8 cellular contexts compared by ENCODE assay signal in the genomic region with DNA sequence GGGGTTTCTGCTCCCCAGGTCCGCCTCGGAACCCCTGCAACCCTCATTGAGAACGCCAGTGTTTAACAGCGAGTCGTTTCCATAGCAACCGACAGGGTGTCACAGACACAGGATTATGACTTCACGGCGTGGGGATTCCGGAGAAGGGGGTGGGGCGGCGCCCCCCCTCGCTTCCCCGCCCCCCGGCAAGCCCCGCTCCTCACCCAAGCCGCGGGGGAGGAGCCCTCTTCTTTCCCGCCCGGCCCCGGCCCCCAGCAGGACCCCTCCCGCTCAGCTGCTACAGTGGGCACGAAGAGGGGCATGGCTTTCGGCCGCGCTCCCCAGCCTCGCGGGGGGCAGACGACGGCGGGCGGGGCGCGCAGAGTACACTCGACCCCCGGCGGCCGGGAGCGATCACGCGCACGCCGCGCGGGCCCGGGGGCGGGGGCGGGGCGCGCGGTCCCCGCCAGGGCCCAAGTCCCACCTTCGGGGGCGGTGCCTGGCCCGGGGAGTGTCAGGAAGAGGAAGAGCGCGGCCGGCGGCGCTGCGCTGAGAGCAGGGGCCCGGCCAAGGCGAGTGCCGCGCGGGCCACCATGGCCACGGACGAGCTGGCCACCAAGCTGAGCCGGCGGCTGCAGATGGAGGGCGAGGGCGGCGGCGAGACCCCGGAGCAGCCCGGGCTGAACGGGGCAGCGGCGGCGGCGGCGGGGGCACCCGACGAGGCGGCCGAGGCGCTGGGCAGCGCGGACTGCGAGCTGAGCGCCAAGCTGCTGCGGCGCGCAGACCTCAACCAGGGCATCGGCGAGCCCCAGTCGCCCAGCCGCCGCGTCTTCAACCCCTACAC. TPM values are rescaled to one million over a fixed set of nuclear protein-coding genes. Genes with fewer than 3 reads are reported as not detected.
DNase-seq lines count a peak whose midpoint lies in the region; ATAC-seq and TF ChIP-seq lines count a peak whose summit lies in the region.

A gene with protein sequence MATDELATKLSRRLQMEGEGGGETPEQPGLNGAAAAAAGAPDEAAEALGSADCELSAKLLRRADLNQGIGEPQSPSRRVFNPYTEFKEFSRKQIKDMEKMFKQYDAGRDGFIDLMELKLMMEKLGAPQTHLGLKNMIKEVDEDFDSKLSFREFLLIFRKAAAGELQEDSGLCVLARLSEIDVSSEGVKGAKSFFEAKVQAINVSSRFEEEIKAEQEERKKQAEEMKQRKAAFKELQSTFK (plus strand): TSS at position 489 of the 823 bp plus-strand sequence. CDS start 84 bp downstream, at position 573.

- peak; percentile 76 for ATAC-seq in GM21515 (IDR thresholded peaks at IDR 0.05; ENCODE audit: unreplicated experiment)
- ATAC-seq in natural killer cell treated with Interleukin-12 subunit alpha and Interleukin-12 subunit beta and Interleukin-15 and Interleukin-18, amount 100 ng/mL, for 72 hours, result peak; percentile 85 to 88

- H3K36me3 Mint-ChIP-seq in natural killer cell treated with Interleukin-12 subunit alpha and Interleukin-12 subunit beta and Interleukin-15 and Interleukin-18, amount 100 ng/mL, for 72 hours, result no peaks in the 10 kb centered on the region

- no peaks in the 10 kb centered on the region for H3K9me3 Mint-ChIP-seq in natural killer cell treated with Interleukin-12 subunit alpha and Interleukin-12 subunit beta and Interleukin-15 and Interleukin-18, amount 100 ng/mL, for 72 hours

- no peak for TF ChIP-seq EP300 in Ishikawa (IDR thresholded peaks at IDR 0.05; ENCODE audit: borderline replicate concordance)

- peak within 1 kb of the TSS; percentile 76 for H3K4me3 ChIP-seq in fibroblast of mammary gland (ENCODE audit: control insufficient read depth, low read depth, low read length)

- H3K4me3 Mint-ChIP-seq in natural killer cell treated with Interleukin-12 subunit alpha and Interleukin-12 subunit beta and Interleukin-15 and Interleukin-18, amount 100 ng/mL, for 72 hours, result peak within 1 kb of the TSS; percentile 96

- TF ChIP-seq RAD21 in Ishikawa (IDR thresholded peaks at IDR 0.05; ENCODE audit: low read depth), result no peak

- no peaks in the 10 kb centered on the region for H3K27me3 Mint-ChIP-seq in natural killer cell treated with Interleukin-12 subunit alpha and Interleukin-12 subunit beta and Interleukin-15 and Interleukin-18, amount 100 ng/mL, for 72 hours

- DNase-seq in D341Med (ENCODE audit: low spot score) (peak; percentile 93), RPMI7951 (ENCODE audit: low read depth) (peak; percentile 76), fibroblast of mammary gland (ENCODE audit: low read depth) (peak; percentile 63)
- peak; percentile 50 to 80 for DNase-seq in activated T-helper 1 cell treated with anti-CD3 and anti-CD28 coated beads, Interleukin-2, amount 50 U/mL, for 16 hours (ENCODE audit: low read depth in 1 of 2, low spot score in 1 of 2)
- DNase-seq in natural killer cell treated with Interleukin-12 subunit alpha and Interleukin-12 subunit beta and Interleukin-15 and Interleukin-18, amount 100 ng/mL, for 72 hours (ENCODE audit: low spot score), result peak; percentile 89
- peak; percentile 83 for DNase-seq in stimulated activated naive CD4-positive, alpha-beta T cell treated with Interleukin-2 at 50 U/mL for 16 hours (lab: John Stamatoyannopoulos, UW)

- peaks cover 73% of the 10 kb centered on the region in 2 donors for H3K4me1 Mint-ChIP-seq in natural killer cell treated with Interleukin-12 subunit alpha and Interleukin-12 subunit beta and Interleukin-15 and Interleukin-18, amount 100 ng/mL, for 72 hours (ENCODE audit: low read depth in 2 of 2)

- no peak for TF ChIP-seq CTCF in fibroblast of mammary gland (conservative IDR thresholded peaks at IDR 0.05; ENCODE audit: control insufficient read depth, insufficient read depth, low read depth, low read length)

- H3K27ac Mint-ChIP-seq in natural killer cell treated with Interleukin-12 subunit alpha and Interleukin-12 subunit beta and Interleukin-15 and Interleukin-18, amount 100 ng/mL, for 72 hours, result peak within 1 kb of the TSS; percentile 84 to 96

TF ChIP-seq in Ishikawa, 13 proteins besides CTCF, POLR2A, EP300 and RAD21:
- TF ChIP-seq CREB1 (IDR thresholded peaks at IDR 0.05; ENCODE audit: low read depth), result no peak
- peak; percentile 47; the same call in 1 of the 2 replicates for TF ChIP-seq TAF1 (IDR thresholded peaks at IDR 0.05; ENCODE audit: low read depth)
- TF ChIP-seq EGR1 (IDR thresholded peaks at IDR 0.05), result 0 out of 2 replicates have a peak, but pooled peaks have one; percentile 27
- peak; percentile 79; the same call in 1 of the 2 replicates for TF ChIP-seq ZBTB7A (IDR thresholded peaks at IDR 0.05; ENCODE audit: low read depth)
- TF ChIP-seq CEBPB (IDR thresholded peaks at IDR 0.05), result no peak

RNA-seq across cellular contexts. Expression of the gene that starts here (rescaled TPM):
- total RNA-seq in RPMI7951 (2014; rRNA removed; shearing (Covaris generic)), result 52.5 and 70.9 TPM in 2 replicates
- total RNA-seq in natural killer cell treated with Interleukin-12 subunit alpha and Interleukin-12 subunit beta and Interleukin-15 and Interleukin-18, amount 100 ng/mL, for 72 hours, result 100 to 1,000 TPM; 164 to 185 TPM

Comparison
In these comparisons a context has a peak if more than half of its experiments do, and no peak if none do; other contexts are left out.
1. Peak in every context shown above with its lines: DNase-seq, ATAC-seq and H3K4me3 ChIP-seq.